In genomic region chr7:51369746-51370145, GRCh38 we compare ENCODE assay signal across 8 cellular contexts. TPM values are rescaled to one million over a fixed set of nuclear protein-coding genes. Genes with fewer than 3 reads are reported as not detected.
DNase-seq lines count a peak whose midpoint lies in the region; ATAC-seq and TF ChIP-seq lines count a peak whose summit lies in the region.

No MANE protein-coding gene starts in this region.

- H3K36me3 ChIP-seq in GM23248 (ENCODE audit: low read depth) (no peaks in the 10 kb centered on the region), left lung (no peaks in the 10 kb centered on the region), suprapubic skin (no peaks in the 10 kb centered on the region)

- no peaks in the 10 kb centered on the region for H3K27me3 ChIP-seq in GM23248 (replicated peaks; ENCODE audit: insufficient read depth)
- no peaks in the 10 kb centered on the region for H3K27me3 ChIP-seq in left lung
- H3K27me3 ChIP-seq in suprapubic skin, result no peaks in the 10 kb centered on the region

- H3K4me2 ChIP-seq in GM23248 (ENCODE audit: unreplicated experiment), result no peak overlapping the region

- no peaks in the 10 kb centered on the region for H3K36me3 Mint-ChIP-seq in immature natural killer cell
- H3K36me3 Mint-ChIP-seq in activated naive CD4-positive, alpha-beta T cell treated with anti-CD3 and anti-CD28 coated beads, Interleukin-2, amount 50 U/mL, for 72 hours, result no peaks in the 10 kb centered on the region

- H2AFZ ChIP-seq in GM23248, result no peak overlapping the region

- peaks cover 4 to 5% (median 4%) of the 10 kb centered on the region in 3 donors for H3K27me3 Mint-ChIP-seq in immature natural killer cell (ENCODE audit: low read depth in 3 of 3)

- TF ChIP-seq POLR2A in suprapubic skin (IDR thresholded peaks at IDR 0.05), result no peak

- H4K20me1 ChIP-seq in GM23248 (ENCODE audit: insufficient read depth), result no peaks in the 10 kb centered on the region

- H3K4me1 Mint-ChIP-seq in immature natural killer cell, result no peaks in the 10 kb centered on the region

- no peaks in the 10 kb centered on the region for H3K79me2 ChIP-seq in GM23248 (ENCODE audit: insufficient read depth)

- H3K9me3 ChIP-seq in GM23248 (ENCODE audit: low read depth), result no peaks in the 10 kb centered on the region
- no peaks in the 10 kb centered on the region for H3K9me3 ChIP-seq in left lung
- H3K9me3 ChIP-seq in suprapubic skin, result no peaks in the 10 kb centered on the region

- no peak for TF ChIP-seq EP300 in suprapubic skin (IDR thresholded peaks at IDR 0.05)

- TF ChIP-seq CTCF in VCaP (conservative IDR thresholded peaks at IDR 0.05) (peak; percentile 74), left lung (IDR thresholded peaks at IDR 0.05) (peak in 1 of 2 donors; percentile 20), suprapubic skin (IDR thresholded peaks at IDR 0.05) (peak in 1 of 2 donors; percentile 21)

- in situ Hi-C loops in GM23248 (cut with MboI), result loop anchor here (10.0 to 25.0 kb wide), 2 partner anchors 195 to 907 kb away; partner anchors contain the start of gene FIGNL1

- DNase-seq in DMS114 treated with DMSO at 0.1 percent for 48 hours (lab: John Stamatoyannopoulos, UW; ENCODE audit: unreplicated experiment) (peak; percentile 4), GM23248 (peak; percentile 37), left lung (no peak), immature natural killer cell (no peak), suprapubic skin (ENCODE audit: low spot score in 2 of 2) (no peak)
- DNase-seq in stimulated activated CD4-positive, alpha-beta T cell treated with anti-CD3 and anti-CD28 coated beads, Interleukin-4, amount 100 ng/mL, for 24 hours, result no peak
- no peak for DNase-seq in activated naive CD4-positive, alpha-beta T cell treated with anti-CD3 and anti-CD28 coated beads, Interleukin-2, amount 50 U/mL, for 72 hours (ENCODE audit: low spot score in 2 of 2)

- no peaks in the 10 kb centered on the region for H3K9me2 ChIP-seq in GM23248 (ENCODE audit: insufficient read depth)

- H3K4me3 ChIP-seq in GM23248 (no peak overlapping the region), left lung (no peak overlapping the region), suprapubic skin (no peak overlapping the region)

- no peaks in the 10 kb centered on the region for H3K9me3 Mint-ChIP-seq in immature natural killer cell
- H3K9me3 Mint-ChIP-seq in activated naive CD4-positive, alpha-beta T cell treated with anti-CD3 and anti-CD28 coated beads, Interleukin-2, amount 50 U/mL, for 72 hours, result no peaks in the 10 kb centered on the region

- H3K4me1 ChIP-seq in GM23248 (ENCODE audit: insufficient read depth) (no peaks in the 10 kb centered on the region), left lung (no peaks in the 10 kb centered on the region), suprapubic skin (peaks cover 3% of the 10 kb centered on the region)

- intact Hi-C loops in left lung (cut with DNase I), result loop anchor here in 1 of 2 donors (5.0 kb wide), 1 partner anchor 207 kb away; no protein-coding TSS in a partner anchor

- no peak overlapping the region for H3K9ac ChIP-seq in GM23248

- no peak overlapping the region for H3K27ac Mint-ChIP-seq in immature natural killer cell
- H3K27ac Mint-ChIP-seq in activated naive CD4-positive, alpha-beta T cell treated with anti-CD3 and anti-CD28 coated beads, Interleukin-2, amount 50 U/mL, for 72 hours, result no peak overlapping the region

- peak; percentile 61 for ATAC-seq in left lung
- ATAC-seq in activated naive CD4-positive, alpha-beta T cell treated with anti-CD3 and anti-CD28 coated beads, Interleukin-2, amount 50 U/mL, for 72 hours, result no peak

- no peak overlapping the region for H3K4me3 Mint-ChIP-seq in immature natural killer cell

- WGBS in GM23248 (ENCODE audit: low coverage in 1 of 2, low lambda C conversion rate in 2 of 2, missing lambda C conversion rate in 2 of 2), 2 experiments, result 1 to 3% methylated on average over 3 of the region's 3 CpGs
- 0% methylated on average over 2 of the region's 3 CpGs for WGBS in suprapubic skin

- no peak overlapping the region for H3K27ac ChIP-seq in GM23248
- no peak overlapping the region for H3K27ac ChIP-seq in VCaP
- no peak overlapping the region for H3K27ac ChIP-seq in left lung
- no peak overlapping the region for H3K27ac ChIP-seq in suprapubic skin

- no peaks in the 10 kb centered on the region for H3F3A ChIP-seq in GM23248 (ENCODE audit: insufficient read depth)

RNA-seq across cellular contexts. Expression of gene COBL, which starts 53.1 kb away (rescaled TPM):
- not detected in 2 replicates for total RNA-seq in GM23248 (2014; rRNA removed; shearing (Covaris generic))
- polyA plus RNA-seq in GM23248 (2016; fragmentation: Nextera tagmentation; extraction: Ambion mirVana) (not detected in 2 replicates), immature natural killer cell (not detected)
- total RNA-seq in left lung (10 to 100 TPM; 26.0 to 36.1 TPM), suprapubic skin (100 to 1,000 TPM in 1 of 4 donors, 10 to 100 TPM in 3; 50.2 to 156 (median 65.1) TPM)
- total RNA-seq in activated naive CD4-positive, alpha-beta T cell treated with anti-CD3 and anti-CD28 coated beads, Interleukin-2, amount 50 U/mL, for 72 hours, result not detected

Comparison
In these comparisons a context has a peak if more than half of its experiments do, and no peak if none do; other contexts are left out.
1. DNase-seq: peak in DMS114 treated with DMSO at 0.1 percent for 48 hours (single experiment) and GM23248 (single experiment); none in left lung (0 of 2), immature natural killer cell (0 of 3), stimulated activated CD4-positive, alpha-beta T cell treated with anti-CD3 and anti-CD28 coated beads, Interleukin-4, amount 100 ng/mL, for 24 hours (single experiment), activated naive CD4-positive, alpha-beta T cell treated with anti-CD3 and anti-CD28 coated beads, Interleukin-2, amount 50 U/mL, for 72 hours (0 of 2) and suprapubic skin (0 of 2).
2. RNA of gene COBL, which starts 53.1 kb away (total RNA-seq): 50.2 to 156 TPM in suprapubic skin and 26.0 to 36.1 TPM in left lung; not detected in GM23248 and not detected in activated naive CD4-positive, alpha-beta T cell treated with anti-CD3 and anti-CD28 coated beads, Interleukin-2, amount 50 U/mL, for 72 hours; every median in the first group is over 10 times any median in the second.